1 cellular context compared by ENCODE assay signal in the genomic region with DNA sequence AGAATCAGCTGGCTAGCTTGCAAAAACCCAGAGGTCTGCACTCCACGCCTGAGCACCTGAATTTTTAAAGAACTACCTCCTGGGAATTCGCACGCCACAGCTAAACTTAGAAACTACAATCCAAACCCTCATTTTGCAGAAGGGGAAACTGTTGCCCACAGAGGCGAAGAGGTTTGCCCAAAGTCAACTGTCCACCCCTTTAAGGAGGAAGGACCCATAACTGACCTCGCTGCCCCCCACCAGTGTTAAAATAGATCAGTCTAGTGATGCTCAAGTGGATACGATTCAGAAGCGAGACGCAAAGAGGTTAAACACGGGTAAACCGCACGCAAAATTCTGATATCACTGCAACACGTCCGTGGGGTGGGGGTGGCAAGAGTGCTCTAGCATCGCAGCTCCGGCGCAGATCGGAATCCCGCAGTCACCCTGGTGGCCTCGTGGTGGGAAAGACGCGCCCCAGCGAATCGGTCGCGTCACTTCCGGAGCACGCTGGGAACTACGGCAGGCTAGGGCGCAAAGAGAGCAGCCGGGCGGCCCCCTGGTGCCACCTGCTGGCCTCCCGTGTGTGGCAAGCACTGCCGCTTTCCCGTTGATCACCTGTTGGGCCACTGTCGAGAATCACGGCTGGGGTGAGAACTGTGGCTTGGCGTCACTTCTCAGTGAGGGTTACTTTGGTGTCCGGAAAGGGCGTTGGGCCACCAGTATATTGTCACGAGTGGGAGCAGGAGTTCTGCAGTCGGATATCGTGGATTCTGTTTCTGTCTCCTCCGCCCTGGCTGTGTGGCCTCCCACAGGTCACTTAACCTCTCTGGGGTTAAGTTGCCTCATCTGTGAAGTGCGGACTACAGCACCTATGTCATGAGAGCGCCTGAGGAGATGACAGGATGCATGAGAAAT.
TF ChIP-seq lines count a peak whose summit lies in the region.

A gene (minus strand): TSS at position 451 of the 897 bp plus-strand sequence. CDS start 686 bp downstream, outside the sequence.

TF ChIP-seq in GM12878, 131 proteins besides CTCF, POLR2A, EP300 and RAD21 (continued from another document):
- TF ChIP-seq, protein P1, sequence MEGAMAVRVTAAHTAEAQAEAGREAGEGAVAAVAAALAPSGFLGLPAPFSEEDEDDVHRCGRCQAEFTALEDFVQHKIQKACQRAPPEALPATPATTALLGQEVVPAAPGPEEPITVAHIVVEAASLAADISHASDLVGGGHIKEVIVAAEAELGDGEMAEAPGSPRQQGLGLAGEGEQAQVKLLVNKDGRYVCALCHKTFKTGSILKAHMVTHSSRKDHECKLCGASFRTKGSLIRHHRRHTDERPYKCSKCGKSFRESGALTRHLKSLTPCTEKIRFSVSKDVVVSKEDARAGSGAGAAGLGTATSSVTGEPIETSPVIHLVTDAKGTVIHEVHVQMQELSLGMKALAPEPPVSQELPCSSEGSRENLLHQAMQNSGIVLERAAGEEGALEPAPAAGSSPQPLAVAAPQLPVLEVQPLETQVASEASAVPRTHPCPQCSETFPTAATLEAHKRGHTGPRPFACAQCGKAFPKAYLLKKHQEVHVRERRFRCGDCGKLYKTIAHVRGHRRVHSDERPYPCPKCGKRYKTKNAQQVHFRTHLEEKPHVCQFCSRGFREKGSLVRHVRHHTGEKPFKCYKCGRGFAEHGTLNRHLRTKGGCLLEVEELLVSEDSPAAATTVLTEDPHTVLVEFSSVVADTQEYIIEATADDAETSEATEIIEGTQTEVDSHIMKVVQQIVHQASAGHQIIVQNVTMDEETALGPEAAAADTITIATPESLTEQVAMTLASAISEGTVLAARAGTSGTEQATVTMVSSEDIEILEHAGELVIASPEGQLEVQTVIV (IDR thresholded peaks at IDR 0.05; ENCODE audit: borderline replicate concordance, partially characterized antibody) = peak; percentile 41
